ENCODE assay signal across 17 cellular contexts in genomic region chr3:46924921-46925584, GRCh38. TPM values are rescaled to one million over a fixed set of nuclear protein-coding genes. Genes with fewer than 3 reads are reported as not detected.
A peak's percentile ranks its signal among the peaks of the same experiment; 100 is the strongest.
DNase-seq lines count a peak whose midpoint lies in the region; ATAC-seq and TF ChIP-seq lines count a peak whose summit lies in the region.
"Had no signal": no experiment of that assay in that cellular context is flagged by ENCODE, and none has a peak within 500 bp of the region (broad histone marks: within the 10 kb centered on the region; RNA-seq: fewer than 3 reads in every experiment).

No MANE protein-coding gene starts in this region.

- H3K27me3 ChIP-seq in BLaER1: no peaks in the 10 kb centered on the region
- H3K27me3 ChIP-seq in Loucy (ENCODE audit: insufficient read depth, low read length, poor library complexity, severe bottlenecking): no peaks in the 10 kb centered on the region
- H3K27me3 ChIP-seq in right cardiac atrium (ENCODE audit: control insufficient read depth, insufficient read depth): no peaks in the 10 kb centered on the region
- H3K27me3 ChIP-seq in sigmoid colon: no peaks in the 10 kb centered on the region
- no peaks in the 10 kb centered on the region for H3K27me3 ChIP-seq in esophagus muscularis mucosa
- no peaks in the 10 kb centered on the region for H3K27me3 ChIP-seq in MG63
- H3K27me3 ChIP-seq: colonic mucosa had no signal

- DNase-seq in right cardiac atrium (peak in 1 of 3 donors; percentile 35), sigmoid colon (peak; percentile 57), omental fat pad (ENCODE audit: low spot score) (no peak), esophagus muscularis mucosa (ENCODE audit: extremely low spot score) (no peak), MG63 (no peak)
- DNase-seq: activated CD8-positive, alpha-beta memory T cell treated with anti-CD3 and anti-CD28 coated beads, Interleukin-2, amount 50 U/mL, for 48 hours; colonic mucosa; MM.1S; NCI-H2081 treated with DMSO at 0.1 percent for 48 hours; NCI-H82; SHP77; stimulated activated CD4-positive, alpha-beta T cell treated with anti-CD3 and anti-CD28 coated beads, Interleukin-15, amount 100 ng/mL, for 24 hours; trophoblast cell had no signal

- H4K20me1 ChIP-seq in BLaER1: 0 out of 2 replicates have a peak, but pooled peaks cover 6% of the 10 kb centered on the region
- H4K20me1 ChIP-seq in Loucy (ENCODE audit: insufficient read depth, low read length, poor library complexity, severe bottlenecking): peaks cover 5% of the 10 kb centered on the region

- H3K9ac ChIP-seq in BLaER1 (peak overlapping the region; percentile 88), Loucy (ENCODE audit: low read depth, low read length, poor library complexity, severe bottlenecking) (peak overlapping the region; percentile 74)

- H3K36me3 ChIP-seq in BLaER1: peaks cover 76% of the 10 kb centered on the region
- peaks cover 71% of the 10 kb centered on the region for H3K36me3 ChIP-seq in Loucy (ENCODE audit: insufficient read depth, low read length)
- peaks cover 13 to 55% (median 44%) of the 10 kb centered on the region in 4 donors for H3K36me3 ChIP-seq in sigmoid colon
- peaks cover 26 to 80% (median 69%) of the 10 kb centered on the region in 4 donors for H3K36me3 ChIP-seq in esophagus muscularis mucosa
- peaks cover 47% of the 10 kb centered on the region for H3K36me3 ChIP-seq in MG63

- peaks cover 49% of the 10 kb centered on the region; the same call in 1 of the 2 replicates for H3K79me2 ChIP-seq in Loucy (ENCODE audit: insufficient read depth, low read length)

- TF ChIP-seq EP300 in sigmoid colon (IDR thresholded peaks at IDR 0.05): no peak
- TF ChIP-seq EP300 in esophagus muscularis mucosa (IDR thresholded peaks at IDR 0.05): no peak

- intact Hi-C loops in right cardiac atrium (cut with DNase I): loop anchor here (5.0 kb wide), 2 partner anchors 52 to 72 kb away; partner anchors contain the start of genes CCDC12 (in 1 of the 4) and NBEAL2 (in 1 of the 4)
- intact Hi-C loops in sigmoid colon (cut with DNase I): no loop called here
- intact Hi-C loops in esophagus muscularis mucosa (cut with DNase I): no loop called here

- ATAC-seq in right cardiac atrium (no peak), omental fat pad (ENCODE audit: low FRiP score) (no peak)

- H3K27ac ChIP-seq in BLaER1: peak overlapping the region; percentile 100
- peak overlapping the region; percentile 0 for H3K27ac ChIP-seq in right cardiac atrium (ENCODE audit: low read length)
- no peak overlapping the region for H3K27ac ChIP-seq in sigmoid colon
- no peak overlapping the region for H3K27ac ChIP-seq in esophagus muscularis mucosa (replicated peaks in 1 of 4)
- H3K27ac ChIP-seq: C4-2B, colonic mucosa had no signal

- H3K4me1 ChIP-seq in BLaER1 (peaks cover 71% of the 10 kb centered on the region), Loucy (ENCODE audit: insufficient read depth, low read length, poor library complexity, severe bottlenecking) (peaks cover 56% of the 10 kb centered on the region), right cardiac atrium (ENCODE audit: control insufficient read depth, insufficient read depth, low read length) (peaks cover 9% of the 10 kb centered on the region), sigmoid colon (peaks cover 0 to 66% (median 53%) of the 10 kb centered on the region in 4 donors), esophagus muscularis mucosa (peaks cover 58 to 69% (median 66%) of the 10 kb centered on the region in 4 donors)

- H3F3A ChIP-seq in Loucy (ENCODE audit: low read depth): peaks cover 22% of the 10 kb centered on the region

- H3K4me2 ChIP-seq in BLaER1: peak overlapping the region; percentile 100
- H3K4me2 ChIP-seq in Loucy (ENCODE audit: low read depth, low read length, poor library complexity, severe bottlenecking): peak overlapping the region; percentile 71

- TF ChIP-seq CTCF in Loucy (conservative IDR thresholded peaks at IDR 0.05; ENCODE audit: low read length) (no peak), sigmoid colon (IDR thresholded peaks at IDR 0.05) (no peak), omental fat pad (IDR thresholded peaks at IDR 0.05) (no peak), esophagus muscularis mucosa (IDR thresholded peaks at IDR 0.05) (no peak)

- WGBS in right cardiac atrium: 82% methylated on average over 10 of the region's 10 CpGs
- 93 to 94% methylated on average over 10 of the region's 10 CpGs for WGBS in sigmoid colon, 2 donors
- 89% methylated on average over 8 of the region's 10 CpGs for WGBS in esophagus muscularis mucosa

- H3K4me3 ChIP-seq in BLaER1: peak overlapping the region; percentile 63; the same call in 1 of the 2 replicates
- no peak overlapping the region for H3K4me3 ChIP-seq in Loucy (ENCODE audit: low read length, poor library complexity, severe bottlenecking)
- no peak overlapping the region for H3K4me3 ChIP-seq in right cardiac atrium (ENCODE audit: low read length)
- H3K4me3 ChIP-seq in sigmoid colon: no peak overlapping the region
- H3K4me3 ChIP-seq in esophagus muscularis mucosa: no peak overlapping the region
- H3K4me3 ChIP-seq in MG63: no peak overlapping the region
- H3K4me3 ChIP-seq: colonic mucosa had no signal

- no peak overlapping the region for H2AFZ ChIP-seq in Loucy (ENCODE audit: low read length)

- TF ChIP-seq POLR2A in sigmoid colon (IDR thresholded peaks at IDR 0.05) (no peak), esophagus muscularis mucosa (IDR thresholded peaks at IDR 0.05; ENCODE audit: low read depth) (no peak)

- H3K9me3 ChIP-seq in BLaER1: peaks cover 17% of the 10 kb centered on the region
- H3K9me3 ChIP-seq in Loucy (ENCODE audit: insufficient read depth, low read depth, low read length): no peaks in the 10 kb centered on the region; the same call in 1 of the 2 replicates
- no peaks in the 10 kb centered on the region for H3K9me3 ChIP-seq in right cardiac atrium (ENCODE audit: control insufficient read depth, low read length)
- H3K9me3 ChIP-seq in sigmoid colon: no peaks in the 10 kb centered on the region
- H3K9me3 ChIP-seq in esophagus muscularis mucosa: no peaks in the 10 kb centered on the region
- H3K9me3 ChIP-seq in MG63: no peaks in the 10 kb centered on the region

- no peaks in the 10 kb centered on the region for H3K9me2 ChIP-seq in Loucy (replicated peaks; ENCODE audit: low read depth, low read length)

RNA-seq across cellular contexts. Expression of gene PTH1R, which starts 47.5 kb away (rescaled TPM):
- total RNA-seq in right cardiac atrium (10 to 100 TPM in 3 of 4 donors, 1 to 10 TPM in 1; 9.3 to 15.6 (median 12.6) TPM), sigmoid colon (1 to 10 TPM; 3.6 to 9.0 (median 6.0) TPM), omental fat pad (10 to 100 TPM; 16.1 to 32.3 (median 17.9) TPM), esophagus muscularis mucosa (10 to 100 TPM in 2 of 4 donors, 1 to 10 TPM in 2; 2.1 to 26.8 (median 14.5) TPM)
- polyA plus RNA-seq in right cardiac atrium (18.5 TPM), sigmoid colon (1 to 10 TPM; 1.2 to 5.2 (median 3.6) TPM)
- not detected in 2 replicates for total RNA-seq in MG63 (2014; rRNA removed; shearing (Covaris generic); ENCODE audit: low replicate concordance)
- total RNA-seq: Daoy had no signal

RNA-seq across cellular contexts. Expression of gene CCDC12, which starts 51.5 kb away (rescaled TPM):
- total RNA-seq in right cardiac atrium (10 to 100 TPM; 31.2 to 37.7 (median 34.2) TPM), sigmoid colon (10 to 100 TPM; 33.1 to 41.0 (median 36.6) TPM), omental fat pad (10 to 100 TPM; 30.8 to 61.5 (median 45.4) TPM), esophagus muscularis mucosa (10 to 100 TPM; 27.5 to 54.8 (median 36.7) TPM)
- polyA plus RNA-seq in right cardiac atrium (58.0 TPM), sigmoid colon (10 to 100 TPM; 58.9 to 80.9 (median 77.5) TPM)
- 12.0 and 13.7 TPM in 2 replicates for total RNA-seq in MG63 (2014; rRNA removed; shearing (Covaris generic); ENCODE audit: low replicate concordance)

RNA-seq across cellular contexts. Expression of gene NBEAL2, which starts 54.4 kb away (rescaled TPM):
- total RNA-seq in right cardiac atrium: 10 to 100 TPM; 15.9 to 20.1 (median 17.3) TPM
- polyA plus RNA-seq in right cardiac atrium: 13.7 TPM
- total RNA-seq in sigmoid colon: 10 to 100 TPM in 3 of 4 donors, 1 to 10 TPM in 1; 9.6 to 36.0 (median 13.5) TPM
- polyA plus RNA-seq in sigmoid colon: 10 to 100 TPM in 2 of 3 donors, 1 to 10 TPM in 1; 7.8 to 88.0 (median 11.3) TPM
- 100 to 1,000 TPM in 1 of 4 donors, 10 to 100 TPM in 3; 17.4 to 113 (median 33.6) TPM for total RNA-seq in omental fat pad
- total RNA-seq in esophagus muscularis mucosa: 10 to 100 TPM; 16.6 to 22.1 (median 21.2) TPM
- total RNA-seq in MG63 (2014; rRNA removed; shearing (Covaris generic); ENCODE audit: low replicate concordance): 0.99 and 4.8 TPM in 2 replicates

Comparison
In these comparisons a context has a peak if more than half of its experiments do, and no peak if none do; other contexts are left out.
1. H3K27ac ChIP-seq: peak in BLaER1 (single experiment) and right cardiac atrium (single experiment); none in sigmoid colon (0 of 4) and esophagus muscularis mucosa (0 of 4).
2. intact Hi-C loops: an anchor here in right cardiac atrium (5.0 kb wide); none called in sigmoid colon and esophagus muscularis mucosa.